ENCODE assay signal across 1 cellular context in genomic region chr21:43775795-43776430, GRCh38.
TF ChIP-seq lines count a peak whose summit lies in the region.

TSS of gene CSTB (minus strand) at chr21:43776308. CDS start at chr21:43776269, 39 bp downstream.

TF ChIP-seq in GM23338, 12 proteins besides CTCF, POLR2A, EP300 and RAD21 (continued from another document):
- TF ChIP-seq ZNF462 (CRISPR knock-in tag; IDR thresholded peaks at IDR 0.05) = no peak
